In the genomic region with DNA sequence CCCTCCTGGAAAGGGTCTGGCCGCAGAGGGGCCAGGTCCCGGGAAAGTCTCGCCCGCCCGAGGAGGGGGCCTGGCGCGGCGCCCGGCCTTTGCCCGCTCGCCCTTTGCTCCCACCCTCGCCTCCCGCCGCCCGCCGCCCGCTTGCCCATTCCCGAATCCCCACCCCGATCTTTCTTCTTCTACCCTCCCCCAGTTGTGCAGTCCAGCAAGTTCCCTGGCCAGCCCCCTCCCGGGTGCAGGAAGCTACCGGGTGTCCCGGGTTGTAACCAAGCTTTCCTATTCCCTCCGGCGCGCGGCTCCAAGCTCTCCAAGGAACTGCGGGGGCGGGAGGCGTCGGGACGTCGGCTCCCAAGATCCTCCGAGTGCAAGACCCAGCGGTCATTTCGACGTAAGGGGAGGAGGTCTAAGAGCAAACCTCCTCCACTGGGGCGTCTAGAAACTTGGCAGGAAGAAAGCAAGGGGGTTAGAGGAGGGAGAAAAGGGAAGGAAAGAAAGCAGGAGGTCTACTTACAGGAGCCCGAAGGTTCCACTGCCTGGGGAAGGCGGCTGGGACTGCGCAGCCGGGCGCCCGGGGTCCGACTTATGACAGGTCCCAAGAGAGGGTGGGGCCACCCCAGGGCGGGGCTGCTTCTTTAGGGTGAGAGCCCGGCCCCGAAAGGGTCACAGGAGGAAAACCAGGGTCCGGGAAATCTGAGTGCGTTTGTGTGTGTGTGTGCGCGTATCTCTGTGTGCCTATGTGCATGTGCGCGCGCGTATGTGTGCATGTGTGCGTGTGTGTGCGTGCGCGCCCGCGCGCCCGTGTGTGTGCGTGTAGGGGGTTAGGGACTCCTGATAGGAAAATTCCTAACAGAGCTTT, we compare ENCODE assay signal across 8 cellular contexts. TPM values are rescaled to one million over a fixed set of nuclear protein-coding genes. Genes with fewer than 3 reads are reported as not detected.
DNase-seq lines count a peak whose midpoint lies in the region; ATAC-seq and TF ChIP-seq lines count a peak whose summit lies in the region.

A gene (minus strand): TSS at position 556 of the 856 bp plus-strand sequence. CDS start 2,225 bp downstream, outside the sequence.

- H3K27ac Mint-ChIP-seq in progenitor cell of endocrine pancreas = peak within 1 kb of the TSS; percentile 94

- in situ Hi-C loops in brain microvascular endothelial cell (cut with HindIII; ENCODE audit: low pct_ligation_motif_present, low sequenced_read_pairs) = no loop called here

- H3K9me3 ChIP-seq in SJSA1 (replicated peaks) = no peaks in the 10 kb centered on the region

- DNase-seq in DMS53 treated with DMSO at 0.1 percent for 48 hours (lab: John Stamatoyannopoulos, UW; ENCODE audit: unreplicated experiment) (peak; percentile 54), SJSA1 (ENCODE audit: low read depth in 1 of 2, low spot score in 2 of 2) (peak; percentile 72 to 86), brain microvascular endothelial cell (peak; percentile 81), hypothalamus (lab: John Stamatoyannopoulos, UW) (peak in 45 of 51 donors; percentile 4 to 86 (median 45)), progenitor cell of endocrine pancreas (ENCODE audit: low spot score, unreplicated experiment) (peak; percentile 40)

- H3K27ac ChIP-seq in SJSA1 (peak within 1 kb of the TSS; percentile 24), brain microvascular endothelial cell (peak within 1 kb of the TSS; percentile 80)

- H3K4me3 Mint-ChIP-seq in progenitor cell of endocrine pancreas (ENCODE audit: low read depth) = peak within 1 kb of the TSS; percentile 96

- no peaks in the 10 kb centered on the region for H3K9me3 Mint-ChIP-seq in progenitor cell of endocrine pancreas (ENCODE audit: low read depth)

- peaks cover 7% of the 10 kb centered on the region for H3K27me3 Mint-ChIP-seq in progenitor cell of endocrine pancreas

- H3K4me3 ChIP-seq in SJSA1 (peak within 1 kb of the TSS; percentile 46), brain microvascular endothelial cell (ENCODE audit: low read depth, low read length) (peak within 1 kb of the TSS; percentile 70)

- H3K27me3 ChIP-seq in SJSA1 (replicated peaks) = no peaks in the 10 kb centered on the region
- no peaks in the 10 kb centered on the region for H3K27me3 ChIP-seq in brain microvascular endothelial cell (replicated peaks)

- no peak for TF ChIP-seq CTCF in brain microvascular endothelial cell (IDR thresholded peaks at IDR 0.05; ENCODE audit: low read depth, low read length, missing control alignments)
- no peak for TF ChIP-seq CTCF in progenitor cell of endocrine pancreas (IDR thresholded peaks at IDR 0.05; ENCODE audit: unreplicated experiment)

- peaks cover 3% of the 10 kb centered on the region for H3K36me3 Mint-ChIP-seq in progenitor cell of endocrine pancreas (ENCODE audit: insufficient read depth)

- H3K4me1 Mint-ChIP-seq in progenitor cell of endocrine pancreas (ENCODE audit: low read depth) = peaks cover 33% of the 10 kb centered on the region

- H3K36me3 ChIP-seq in SJSA1 = peaks cover 24% of the 10 kb centered on the region
- H3K36me3 ChIP-seq in brain microvascular endothelial cell (replicated peaks) = peaks cover 14% of the 10 kb centered on the region

- ATAC-seq in HG03342 (IDR thresholded peaks at IDR 0.05; ENCODE audit: unreplicated experiment) (peak; percentile 38), HG03378 (IDR thresholded peaks at IDR 0.05; ENCODE audit: unreplicated experiment) (no peak), GM21360 (IDR thresholded peaks at IDR 0.05; ENCODE audit: unreplicated experiment) (no peak)

- peaks cover 4% of the 10 kb centered on the region; the same call in 1 of the 2 replicates for H3K4me1 ChIP-seq in SJSA1 (replicated peaks)

RNA-seq across cellular contexts. Expression of the gene that starts here (rescaled TPM):
- total RNA-seq in SJSA1 (2014; rRNA removed; shearing (Covaris generic)) = 86.8 and 152 TPM in 2 replicates
- total RNA-seq in progenitor cell of endocrine pancreas = 50.1 and 53.2 TPM in 2 replicates
